In the genomic region with DNA sequence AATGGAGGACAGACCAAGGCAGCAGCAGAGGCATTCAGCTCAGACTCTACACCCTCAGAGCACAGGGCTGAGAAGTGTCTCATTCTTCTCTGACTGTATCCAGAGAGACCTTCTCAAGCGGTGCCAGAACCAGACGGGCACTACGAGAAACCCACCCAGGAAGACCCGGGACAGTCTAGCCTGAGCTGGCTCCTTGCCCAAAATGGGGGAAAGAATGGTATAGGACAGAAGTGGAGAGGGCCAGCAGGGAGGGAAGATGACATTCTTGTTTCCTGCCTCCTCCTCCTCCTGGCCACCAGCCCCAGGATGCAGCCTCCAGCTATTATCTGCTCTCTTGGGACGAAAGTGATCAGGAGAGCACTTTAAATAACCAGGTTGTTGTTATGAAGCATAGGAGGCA, we compare ENCODE assay signal across 21 cellular contexts. TPM values are rescaled to one million over a fixed set of nuclear protein-coding genes. Genes with fewer than 3 reads are reported as not detected.
"Had no signal": no experiment of that assay in that cellular context is flagged by ENCODE, and none has a peak within 500 bp of the region (broad histone marks: within the 10 kb centered on the region; RNA-seq: fewer than 3 reads in every experiment).

No MANE protein-coding gene starts in this region.

- H3K36me3 Mint-ChIP-seq: activated naive CD8-positive, alpha-beta T cell treated with anti-CD3 and anti-CD28 coated beads, Interleukin-2, amount 10 ng/mL, durations not matched to agents 7 days and 5 days; naive thymus-derived CD4-positive, alpha-beta T cell; stimulated activated naive B cell treated with anti-CD40 and anti-IgM and Interleukin-4, amounts not matched to agents 10 μg/mL and 1 μg/mL and 100 μg/mL, for 72 hours had no signal

- DNase-seq: activated CD4-positive, alpha-beta T cell treated with anti-CD3 and anti-CD28 coated beads, Interleukin-2, amount 10 ng/mL, durations not matched to agents 7 days and 5 days; activated CD8-positive, alpha-beta T cell treated with anti-CD3 and anti-CD28 coated beads, Interleukin-2, amount 10 ng/mL, durations not matched to agents 7 days and 5 days; activated naive CD4-positive, alpha-beta T cell treated with Interleukin-2 at 50 U/mL for 16 hours; activated naive CD8-positive, alpha-beta T cell treated with anti-CD3 and anti-CD28 coated beads, Interleukin-2, amount 10 ng/mL, durations not matched to agents 7 days and 5 days; activated T-cell treated with anti-CD3 and anti-CD28 coated beads, Interleukin-2, amount 50 U/mL, for 24 hours; amygdala; dermis blood vessel endothelial cell; effector memory CD4-positive, alpha-beta T cell; esophagus squamous epithelium; mesendoderm; naive thymus-derived CD4-positive, alpha-beta T cell; pancreas; stimulated activated naive B cell treated with anti-CD40 and anti-IgM and Interleukin-4, amounts not matched to agents 10 μg/mL and 1 μg/mL and 100 μg/mL, for 72 hours; T1000 had no signal

- ATAC-seq: activated CD4-positive, CD25-positive, alpha-beta regulatory T cell treated with anti-CD3 and anti-CD28 coated beads, Interleukin-2, amount 50 U/mL, for 24 hours; activated CD8-positive, alpha-beta T cell treated with anti-CD3 and anti-CD28 coated beads, Interleukin-2, amount 10 ng/mL, durations not matched to agents 7 days and 5 days; naive thymus-derived CD4-positive, alpha-beta T cell; pancreas had no signal

- H3K9me3 Mint-ChIP-seq: activated CD4-positive, alpha-beta T cell treated with anti-CD3 and anti-CD28 coated beads, Interleukin-2, amount 10 ng/mL, durations not matched to agents 7 days and 5 days; activated naive CD8-positive, alpha-beta T cell treated with anti-CD3 and anti-CD28 coated beads, Interleukin-2, amount 10 ng/mL, durations not matched to agents 7 days and 5 days; activated T-cell treated with anti-CD3 and anti-CD28 coated beads, Interleukin-2, amount 50 U/mL, for 24 hours; activated T-helper 2 cell treated with anti-CD3 and anti-CD28 coated beads, Interferon-gamma antibody, Interleukin-2, Interleukin-4, amounts not matched to agents 10 μg/mL and 5 μg/mL and 100 μg/mL, durations not matched to agents 14 hours and 24 hours and 36 hours; naive thymus-derived CD4-positive, alpha-beta T cell; stimulated activated naive B cell treated with anti-CD40 and anti-IgM and Interleukin-4, amounts not matched to agents 10 μg/mL and 1 μg/mL and 100 μg/mL, for 72 hours had no signal

- H3K27ac Mint-ChIP-seq: activated CD4-positive, alpha-beta T cell treated with anti-CD3 and anti-CD28 coated beads, Interleukin-2, amount 10 ng/mL, durations not matched to agents 7 days and 5 days; activated CD8-positive, alpha-beta T cell treated with anti-CD3 and anti-CD28 coated beads, Interleukin-2, amount 10 ng/mL, durations not matched to agents 7 days and 5 days; activated naive CD8-positive, alpha-beta T cell treated with anti-CD3 and anti-CD28 coated beads, Interleukin-2, amount 10 ng/mL, durations not matched to agents 7 days and 5 days; activated T-cell treated with anti-CD3 and anti-CD28 coated beads, Interleukin-2, amount 50 U/mL, for 24 hours; activated T-helper 2 cell treated with anti-CD3 and anti-CD28 coated beads, Interferon-gamma antibody, Interleukin-2, Interleukin-4, amounts not matched to agents 10 μg/mL and 5 μg/mL and 100 μg/mL, durations not matched to agents 14 hours and 24 hours and 36 hours; naive thymus-derived CD4-positive, alpha-beta T cell; stimulated activated naive B cell treated with anti-CD40 and anti-IgM and Interleukin-4, amounts not matched to agents 10 μg/mL and 1 μg/mL and 100 μg/mL, for 72 hours had no signal

- H3K4me3 Mint-ChIP-seq: activated CD4-positive, alpha-beta T cell treated with anti-CD3 and anti-CD28 coated beads, Interleukin-2, amount 10 ng/mL, durations not matched to agents 7 days and 5 days; activated CD8-positive, alpha-beta T cell treated with anti-CD3 and anti-CD28 coated beads, Interleukin-2, amount 10 ng/mL, durations not matched to agents 7 days and 5 days; activated naive CD8-positive, alpha-beta T cell treated with anti-CD3 and anti-CD28 coated beads, Interleukin-2, amount 10 ng/mL, durations not matched to agents 7 days and 5 days; activated T-cell treated with anti-CD3 and anti-CD28 coated beads, Interleukin-2, amount 50 U/mL, for 24 hours; naive thymus-derived CD4-positive, alpha-beta T cell; stimulated activated naive B cell treated with anti-CD40 and anti-IgM and Interleukin-4, amounts not matched to agents 10 μg/mL and 1 μg/mL and 100 μg/mL, for 72 hours had no signal

- H3K4me1 Mint-ChIP-seq: activated CD4-positive, alpha-beta T cell treated with anti-CD3 and anti-CD28 coated beads, Interleukin-2, amount 10 ng/mL, durations not matched to agents 7 days and 5 days; activated naive CD8-positive, alpha-beta T cell treated with anti-CD3 and anti-CD28 coated beads, Interleukin-2, amount 10 ng/mL, durations not matched to agents 7 days and 5 days; naive thymus-derived CD4-positive, alpha-beta T cell had no signal

RNA-seq across cellular contexts. Expression of a gene that starts 22.6 kb away (rescaled TPM):
- total RNA-seq: activated CD4-positive, alpha-beta T cell treated with anti-CD3 and anti-CD28 coated beads, Interleukin-2, amount 10 ng/mL, durations not matched to agents 7 days and 5 days; activated CD8-positive, alpha-beta T cell treated with anti-CD3 and anti-CD28 coated beads, Interleukin-2, amount 10 ng/mL, durations not matched to agents 7 days and 5 days; activated naive CD8-positive, alpha-beta T cell treated with anti-CD3 and anti-CD28 coated beads, Interleukin-2, amount 10 ng/mL, durations not matched to agents 7 days and 5 days; activated T-helper 2 cell treated with anti-CD3 and anti-CD28 coated beads, Interferon-gamma antibody, Interleukin-2, Interleukin-4, amounts not matched to agents 10 μg/mL and 5 μg/mL and 100 μg/mL, durations not matched to agents 14 hours and 24 hours and 36 hours; cardiac muscle cell; dermis blood vessel endothelial cell; naive thymus-derived CD4-positive, alpha-beta T cell had no signal

RNA-seq across cellular contexts. Expression of a gene that starts 40.9 kb away (rescaled TPM):
- total RNA-seq: activated CD4-positive, alpha-beta T cell treated with anti-CD3 and anti-CD28 coated beads, Interleukin-2, amount 10 ng/mL, durations not matched to agents 7 days and 5 days; activated CD8-positive, alpha-beta T cell treated with anti-CD3 and anti-CD28 coated beads, Interleukin-2, amount 10 ng/mL, durations not matched to agents 7 days and 5 days; activated naive CD8-positive, alpha-beta T cell treated with anti-CD3 and anti-CD28 coated beads, Interleukin-2, amount 10 ng/mL, durations not matched to agents 7 days and 5 days; activated T-helper 2 cell treated with anti-CD3 and anti-CD28 coated beads, Interferon-gamma antibody, Interleukin-2, Interleukin-4, amounts not matched to agents 10 μg/mL and 5 μg/mL and 100 μg/mL, durations not matched to agents 14 hours and 24 hours and 36 hours; cardiac muscle cell; dermis blood vessel endothelial cell; esophagus squamous epithelium; lower leg skin; mucosa of gallbladder; naive thymus-derived CD4-positive, alpha-beta T cell; pancreas; thoracic aorta; ureter had no signal
